ENCODE assay signal across 9 cellular contexts in the genomic region with DNA sequence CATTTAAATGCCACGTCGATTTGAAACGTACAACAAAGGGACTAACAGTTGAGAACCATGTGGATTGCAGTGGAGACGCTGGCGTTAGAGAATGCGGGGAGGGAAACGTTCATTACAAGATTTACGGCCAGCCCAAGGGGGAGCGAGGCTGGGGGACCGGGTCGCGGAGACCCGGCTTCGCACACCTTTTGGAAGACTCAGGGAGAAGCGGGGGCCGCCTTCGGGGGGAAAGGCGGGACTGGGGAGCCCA. TPM values are rescaled to one million over a fixed set of nuclear protein-coding genes. Genes with fewer than 3 reads are reported as not detected.
A peak's percentile ranks its signal among the peaks of the same experiment; 100 is the strongest.
DNase-seq lines count a peak whose midpoint lies in the region; ATAC-seq and TF ChIP-seq lines count a peak whose summit lies in the region.
"Had no signal": no experiment of that assay in that cellular context is flagged by ENCODE, and none has a peak within 500 bp of the region (broad histone marks: within the 10 kb centered on the region; RNA-seq: fewer than 3 reads in every experiment).

No MANE protein-coding gene starts in this region.

- H3K36me3 ChIP-seq in stomach smooth muscle (ENCODE audit: control insufficient read depth in 2 of 2, insufficient read depth in 2 of 2, low read length in 2 of 2) = no peaks in the 10 kb centered on the region

- H3K36me3 Mint-ChIP-seq in activated CD4-positive, alpha-beta T cell treated with anti-CD3 and anti-CD28 coated beads, Interleukin-2, amount 10 ng/mL, durations not matched to agents 24 days and 14 days (ENCODE audit: low read depth) = no peaks in the 10 kb centered on the region
- H3K36me3 Mint-ChIP-seq in glutamatergic neuron (ENCODE audit: unreplicated experiment) = no peaks in the 10 kb centered on the region

- DNase-seq in activated CD4-positive, alpha-beta T cell treated with anti-CD3 and anti-CD28 coated beads, Interleukin-2, amount 10 ng/mL, durations not matched to agents 24 days and 14 days = no peak
- DNase-seq in glutamatergic neuron (no peak), cerebellar nuclear complex (lab: John Stamatoyannopoulos, UW) (no peak), NCI-H524 (lab: John Stamatoyannopoulos, UW) (no peak)

- peak overlapping the region; percentile 87 for H3K4me3 Mint-ChIP-seq in activated CD4-positive, alpha-beta T cell treated with anti-CD3 and anti-CD28 coated beads, Interleukin-2, amount 10 ng/mL, durations not matched to agents 24 days and 14 days
- peak overlapping the region; percentile 82 for H3K4me3 Mint-ChIP-seq in glutamatergic neuron (ENCODE audit: unreplicated experiment)

- H3K27ac ChIP-seq in 22Rv1 (peak overlapping the region; percentile 75), stomach smooth muscle (ENCODE audit: low read length) (peak overlapping the region; percentile 99)

- peaks cover 9% of the 10 kb centered on the region for H3K4me1 ChIP-seq in stomach smooth muscle (ENCODE audit: control insufficient read depth, insufficient read depth, low read length)

- H3K27ac Mint-ChIP-seq in activated CD4-positive, alpha-beta T cell treated with anti-CD3 and anti-CD28 coated beads, Interleukin-2, amount 10 ng/mL, durations not matched to agents 24 days and 14 days = peak overlapping the region; percentile 98
- peak overlapping the region; percentile 86 for H3K27ac Mint-ChIP-seq in glutamatergic neuron (ENCODE audit: unreplicated experiment)

- peak overlapping the region; percentile 47 to 89 for H3K4me3 ChIP-seq in stomach smooth muscle (ENCODE audit: low read length in 2 of 2)

- intact Hi-C loops in activated CD4-positive, alpha-beta T cell treated with anti-CD3 and anti-CD28 coated beads, Interleukin-2, amount 10 ng/mL, durations not matched to agents 24 days and 14 days (cut with micrococcal nuclease) = loop anchor here (5.0 to 10.0 kb wide), 2 partner anchors 239 to 361 kb away; a partner anchor contains a TSS

- peak overlapping the region; percentile 92 to 100 for H3K9ac ChIP-seq in stomach smooth muscle (ENCODE audit: low read length in 2 of 2)

- ATAC-seq in GM21737 (IDR thresholded peaks at IDR 0.05; ENCODE audit: unreplicated experiment) (peak; percentile 24), GM21528 (IDR thresholded peaks at IDR 0.05; ENCODE audit: low FRiP score, unreplicated experiment) (no peak)

- no peaks in the 10 kb centered on the region for H3K27me3 Mint-ChIP-seq in activated CD4-positive, alpha-beta T cell treated with anti-CD3 and anti-CD28 coated beads, Interleukin-2, amount 10 ng/mL, durations not matched to agents 24 days and 14 days
- no peaks in the 10 kb centered on the region for H3K27me3 Mint-ChIP-seq in glutamatergic neuron (ENCODE audit: unreplicated experiment)

- TF ChIP-seq CTCF in 22Rv1 (IDR thresholded peaks at IDR 0.05) (no peak), glutamatergic neuron (IDR thresholded peaks at IDR 0.05; ENCODE audit: partially characterized antibody, unreplicated experiment) (no peak)

- H3K4me1 Mint-ChIP-seq in activated CD4-positive, alpha-beta T cell treated with anti-CD3 and anti-CD28 coated beads, Interleukin-2, amount 10 ng/mL, durations not matched to agents 24 days and 14 days = peaks cover 13% of the 10 kb centered on the region
- H3K4me1 Mint-ChIP-seq in glutamatergic neuron (ENCODE audit: low read depth, unreplicated experiment) = peaks cover 3% of the 10 kb centered on the region

- peaks cover 0 to 2% of the 10 kb centered on the region in 2 donors for H3K27me3 ChIP-seq in stomach smooth muscle (ENCODE audit: control insufficient read depth in 1 of 2, insufficient read depth in 2 of 2, low read length in 2 of 2)

- H3K9me3 ChIP-seq in stomach smooth muscle (ENCODE audit: control insufficient read depth in 2 of 2, low read length in 2 of 2) = no peaks in the 10 kb centered on the region

- H3K9me3 Mint-ChIP-seq in activated CD4-positive, alpha-beta T cell treated with anti-CD3 and anti-CD28 coated beads, Interleukin-2, amount 10 ng/mL, durations not matched to agents 24 days and 14 days = no peaks in the 10 kb centered on the region
- peaks cover 6% of the 10 kb centered on the region for H3K9me3 Mint-ChIP-seq in glutamatergic neuron (ENCODE audit: unreplicated experiment)

RNA-seq across cellular contexts. Expression of a gene that starts 20.8 kb away (rescaled TPM):
- 0.05 TPM in 1 of 2 replicates, not detected in the other for total RNA-seq in activated CD4-positive, alpha-beta T cell treated with anti-CD3 and anti-CD28 coated beads, Interleukin-2, amount 10 ng/mL, durations not matched to agents 24 days and 14 days
- total RNA-seq in glutamatergic neuron (ENCODE audit: unreplicated experiment) = not detected
- total RNA-seq: dermis microvascular lymphatic vessel endothelial cell had no signal

RNA-seq across cellular contexts. Expression of a gene that starts 48.8 kb away (rescaled TPM):
- not detected in 2 replicates for total RNA-seq in activated CD4-positive, alpha-beta T cell treated with anti-CD3 and anti-CD28 coated beads, Interleukin-2, amount 10 ng/mL, durations not matched to agents 24 days and 14 days
- total RNA-seq in glutamatergic neuron (ENCODE audit: unreplicated experiment) = not detected
- total RNA-seq: dermis microvascular lymphatic vessel endothelial cell had no signal
